In genomic region chr3:115021061-115021460, GRCh38 we compare ENCODE assay signal across 27 cellular contexts.
"Had no signal": no experiment of that assay in that cellular context is flagged by ENCODE, and none has a peak within 500 bp of the region (broad histone marks: within the 10 kb centered on the region; RNA-seq: fewer than 3 reads in every experiment).

No MANE protein-coding gene starts in this region.

- H3K4me3 ChIP-seq: adrenal gland, ascending aorta, cardiac muscle cell, spleen, thoracic aorta, upper lobe of left lung, vagina had no signal

- H3K27ac Mint-ChIP-seq: activated naive CD4-positive, alpha-beta T cell treated with anti-CD3 and anti-CD28 coated beads for 36 hours; activated naive CD8-positive, alpha-beta T cell treated with anti-CD3 and anti-CD28 coated beads for 36 hours; activated T-helper 1 cell treated with anti-CD3 and anti-CD28 coated beads, Interleukin-12 subunit alpha, Interleukin-12 subunit beta, Interleukin-2, Interleukin-4 antibody, amounts not matched to agents 30 ng/mL and 10 ng/mL and 1 ng/mL, durations not matched to agents 14 hours and 24 hours and 36 hours; brain; naive thymus-derived CD4-positive, alpha-beta T cell had no signal

- H3K9me3 ChIP-seq: adrenal gland, vagina had no signal

- H3K27ac ChIP-seq: adrenal gland, ascending aorta, cardiac muscle cell, parathyroid adenoma, thoracic aorta, upper lobe of left lung, vagina, WERI-Rb-1 had no signal

- H3K36me3 ChIP-seq: adrenal gland, cardiac muscle cell, thoracic aorta, upper lobe of left lung, vagina, WERI-Rb-1 had no signal

- DNase-seq: activated CD4-positive, alpha-beta T cell treated with anti-CD3 and anti-CD28 coated beads for 48 hours; activated CD4-positive, alpha-beta T cell treated with anti-CD3 and anti-CD28 coated beads, Interleukin-2, amount 50 U/mL, for 48 hours; activated CD8-positive, alpha-beta memory T cell treated with anti-CD3 and anti-CD28 coated beads, Interleukin-2, amount 50 U/mL, for 4 hours; activated effector memory CD4-positive, alpha-beta T cell treated with anti-CD3 and anti-CD28 coated beads, Interleukin-2, amount 50 U/mL, for 16 hours; activated naive CD4-positive, alpha-beta T cell treated with anti-CD3 and anti-CD28 coated beads for 36 hours; activated naive CD8-positive, alpha-beta T cell treated with anti-CD3 and anti-CD28 coated beads for 36 hours; activated T-cell treated with anti-CD3 and anti-CD28 coated beads, Interleukin-2, amount 50 U/mL, for 1 hour; adrenal gland; cortex of kidney; foreskin fibroblast; left cardiac atrium; left ventricle myocardium superior; naive thymus-derived CD4-positive, alpha-beta T cell; right cardiac atrium; spleen; stimulated activated naive CD4-positive, alpha-beta T cell treated with Interleukin-2 at 50 U/mL for 16 hours; T-helper 1 cell; upper lobe of left lung; WERI-Rb-1 had no signal

- H3K27me3 Mint-ChIP-seq: activated naive CD8-positive, alpha-beta T cell treated with anti-CD3 and anti-CD28 coated beads for 36 hours; brain; naive thymus-derived CD4-positive, alpha-beta T cell had no signal

- H3K27me3 ChIP-seq: adrenal gland, ascending aorta, cardiac muscle cell, spleen, upper lobe of left lung, vagina had no signal

- ATAC-seq: activated CD4-positive, CD25-positive, alpha-beta regulatory T cell treated with anti-CD3 and anti-CD28 coated beads, Interleukin-2, amount 50 U/mL, for 24 hours; left cardiac atrium; left ventricle myocardium superior; naive thymus-derived CD4-positive, alpha-beta T cell; right cardiac atrium had no signal

- H3K4me1 ChIP-seq: ascending aorta had no signal

- H3K4me3 Mint-ChIP-seq: activated naive CD4-positive, alpha-beta T cell treated with anti-CD3 and anti-CD28 coated beads for 36 hours; activated naive CD8-positive, alpha-beta T cell treated with anti-CD3 and anti-CD28 coated beads for 36 hours; activated T-helper 1 cell treated with anti-CD3 and anti-CD28 coated beads, Interleukin-12 subunit alpha, Interleukin-12 subunit beta, Interleukin-2, Interleukin-4 antibody, amounts not matched to agents 30 ng/mL and 10 ng/mL and 1 ng/mL, durations not matched to agents 14 hours and 24 hours and 36 hours; brain; naive thymus-derived CD4-positive, alpha-beta T cell had no signal
